13 cellular contexts compared by ENCODE assay signal in the genomic region with DNA sequence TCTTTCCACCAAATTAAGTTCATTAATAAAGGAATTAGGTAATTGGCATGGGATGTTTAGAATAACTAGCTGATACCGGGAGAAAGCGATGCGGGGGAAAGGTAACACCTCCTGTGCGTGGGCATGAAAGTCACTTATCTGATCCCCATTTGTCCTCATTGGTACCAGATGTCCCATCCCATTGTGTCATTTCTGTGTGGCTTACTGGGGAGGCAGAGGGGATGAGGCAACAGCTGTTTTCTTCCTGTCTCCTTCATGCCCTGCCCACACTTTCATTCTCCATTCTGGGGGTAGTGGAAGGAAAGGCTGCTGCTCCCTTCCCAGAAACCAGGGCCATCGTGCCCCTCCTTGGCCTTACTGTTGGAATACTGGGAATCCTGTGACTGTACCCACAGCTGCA.
"Had no signal": no experiment of that assay in that cellular context is flagged by ENCODE, and none has a peak within 500 bp of the region (broad histone marks: within the 10 kb centered on the region; RNA-seq: fewer than 3 reads in every experiment).

No MANE protein-coding gene starts in this region.

- H3K27me3 ChIP-seq: brain microvascular endothelial cell, esophagus muscularis mucosa, right lobe of liver had no signal

- H3K9me3 ChIP-seq: esophagus muscularis mucosa, right lobe of liver had no signal

- H3K27ac ChIP-seq: brain microvascular endothelial cell, coronary artery, right lobe of liver had no signal

- ATAC-seq: left ventricle myocardium superior; natural killer cell treated with Interleukin-12 subunit alpha and Interleukin-12 subunit beta and Interleukin-15 and Interleukin-18, amount 100 ng/mL, for 72 hours; right lobe of liver had no signal

- H3K36me3 ChIP-seq: brain microvascular endothelial cell, esophagus muscularis mucosa, right lobe of liver had no signal

- DNase-seq: activated CD4-positive, alpha-beta T cell treated with anti-CD3 and anti-CD28 coated beads, Interleukin-2, amount 10 ng/mL, durations not matched to agents 7 days and 5 days; activated CD8-positive, alpha-beta memory T cell treated with anti-CD3 and anti-CD28 coated beads, Interleukin-2, amount 50 U/mL, for 48 hours; activated naive CD8-positive, alpha-beta T cell treated with anti-CD3 and anti-CD28 coated beads, Interleukin-2, amount 10 ng/mL, durations not matched to agents 7 days and 5 days; anterior cingulate cortex; brain microvascular endothelial cell; kidney glomerular epithelial cell; left ventricle myocardium superior; occipital lobe; right lobe of liver had no signal

- H3K4me3 ChIP-seq: coronary artery, esophagus muscularis mucosa, right lobe of liver, smooth muscle cell had no signal
